ENCODE assay signal across 8 cellular contexts in the genomic region with DNA sequence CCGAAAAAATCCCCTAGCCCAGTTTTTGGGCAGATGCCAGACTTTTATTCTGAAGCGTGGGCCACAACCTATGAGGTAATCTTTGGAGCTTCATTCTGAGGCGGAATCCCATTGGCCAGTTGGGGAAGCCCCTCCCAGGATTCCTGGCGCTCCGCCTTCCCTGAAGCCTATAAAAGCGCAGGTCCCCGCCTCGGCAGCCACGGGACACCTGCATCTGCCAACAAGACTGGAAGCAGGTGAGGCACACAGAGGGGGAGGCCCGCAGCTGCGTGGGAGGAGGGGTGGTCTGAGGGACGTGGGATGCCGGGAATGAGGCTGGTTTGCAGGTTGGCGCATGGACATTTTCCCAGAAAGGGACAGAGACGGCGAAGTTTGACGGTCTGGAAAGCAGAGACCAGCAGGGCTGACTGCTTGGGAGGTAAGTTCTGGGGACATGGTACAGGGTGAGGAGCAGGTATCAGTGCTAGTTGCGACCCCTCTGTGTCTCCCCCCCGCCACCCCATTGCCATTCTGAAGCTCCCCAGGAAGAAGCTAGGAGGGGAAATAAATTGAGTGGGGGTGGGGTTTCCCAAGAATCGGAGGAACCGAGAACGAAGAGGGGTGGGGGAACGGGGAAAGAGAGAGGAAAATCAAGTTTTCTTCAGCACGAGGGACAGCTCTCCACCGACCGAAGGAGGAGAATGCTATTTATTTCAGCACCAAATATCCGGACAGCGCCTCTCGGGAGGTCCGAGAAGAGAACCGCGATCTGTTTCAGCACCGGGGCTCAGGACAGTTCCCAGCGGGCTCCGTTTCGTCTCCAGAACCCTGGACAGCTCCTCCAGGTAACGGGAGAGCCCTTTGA. TPM values are rescaled to one million over a fixed set of nuclear protein-coding genes. Genes with fewer than 3 reads are reported as not detected.
DNase-seq lines count a peak whose midpoint lies in the region; ATAC-seq and TF ChIP-seq lines count a peak whose summit lies in the region.

No MANE protein-coding gene starts in this region.

- no peaks in the 10 kb centered on the region for H3K79me2 ChIP-seq in mammary epithelial cell (ENCODE audit: insufficient read depth, low read length)

- H3K27me3 ChIP-seq in WERI-Rb-1 (ENCODE audit: insufficient read depth, low read depth, severe bottlenecking) (no peaks in the 10 kb centered on the region), mammary epithelial cell (ENCODE audit: insufficient read depth, low read length) (no peaks in the 10 kb centered on the region)

- no peaks in the 10 kb centered on the region for H4K20me1 ChIP-seq in mammary epithelial cell (ENCODE audit: insufficient read depth, low read length)

- H2AFZ ChIP-seq in mammary epithelial cell (ENCODE audit: low read depth, low read length): no peak overlapping the region

- H3K4me2 ChIP-seq in mammary epithelial cell (ENCODE audit: insufficient read depth, low read depth, low read length): no peak overlapping the region

- BruUV-seq in mammary epithelial cell (replicated peaks; lab: Mats Ljungman, UMichigan): no TSS peak

- no peaks in the 10 kb centered on the region for H3K4me1 ChIP-seq in mammary epithelial cell (ENCODE audit: insufficient read depth, low read length)

- H3K27ac ChIP-seq in WERI-Rb-1 (peak overlapping the region; percentile 57), mammary epithelial cell (ENCODE audit: insufficient read depth, low read depth, low read length) (no peak overlapping the region)

- dilution Hi-C loops in mammary epithelial cell (cut with HindIII; ENCODE audit: low sequenced_read_pairs): loop anchor here (5.0 kb wide), 2 partner anchors 122 to 167 kb away; no protein-coding TSS in a partner anchor

- WGBS in mammary epithelial cell (ENCODE audit: low coverage, missing lambda C conversion rate): 14% methylated on average over 26 of the region's 37 CpGs

- H3K9me3 ChIP-seq in WERI-Rb-1 (ENCODE audit: severe bottlenecking): no peaks in the 10 kb centered on the region
- no peaks in the 10 kb centered on the region for H3K9me3 ChIP-seq in mammary epithelial cell (replicated peaks; ENCODE audit: insufficient read depth, low read length)

- H3K9ac ChIP-seq in mammary epithelial cell (ENCODE audit: insufficient read depth, low read length): no peak overlapping the region

- ATAC-seq in GM19035 (IDR thresholded peaks at IDR 0.05; ENCODE audit: unreplicated experiment): no peak
- no peak for ATAC-seq in HG03139 (IDR thresholded peaks at IDR 0.05; ENCODE audit: unreplicated experiment)

- peak overlapping the region; percentile 76 for H3K4me3 ChIP-seq in WERI-Rb-1 (ENCODE audit: low read depth, low read length)
- no peak overlapping the region for H3K4me3 ChIP-seq in mammary epithelial cell (replicated peaks in 1 of 3; ENCODE audit: insufficient read depth in 1 of 3, low read depth in 2 of 3, low read length in 3 of 3)

- TF ChIP-seq CTCF in GM13976 (IDR thresholded peaks at IDR 0.05; ENCODE audit: borderline replicate concordance, control extremely low read depth, extremely low read depth, insufficient read depth, missing control alignments): no peak
- TF ChIP-seq CTCF in WERI-Rb-1 (IDR thresholded peaks at IDR 0.05; ENCODE audit: low read depth, low read length): no peak
- no peak for TF ChIP-seq CTCF in mammary epithelial cell (conservative IDR thresholded peaks at IDR 0.05 in 1 of 2, IDR thresholded peaks at IDR 0.05 in 1 of 2; ENCODE audit: extremely low read depth in 1 of 2, insufficient read depth in 1 of 2, low read depth in 1 of 2, low read length in 2 of 2)

- DNase-seq in GM13976 (ENCODE audit: low spot score) (peak; percentile 87), NCI-H2081 (lab: John Stamatoyannopoulos, UW) (peak; percentile 94), WERI-Rb-1 (peak; percentile 96), mammary epithelial cell (peak; percentile 66), inferior parietal cortex (ENCODE audit: extremely low spot score) (peak; percentile 76)
- DNase-seq in stimulated activated CD4-positive, alpha-beta T cell treated with anti-CD3 and anti-CD28 coated beads, Interleukin-12 subunit alpha, Interleukin-12 subunit beta, amount 100 ng/mL, for 4 hours: peak; percentile 66

- in situ Hi-C loops in GM13976 (cut with MboI; ENCODE audit: low sequenced_read_pairs, unreplicated experiment) (no loop called here), mammary epithelial cell (cut with MboI; ENCODE audit: low sequenced_read_pairs in 2 of 2) (no loop called here)

- intact Hi-C loops in mammary epithelial cell (cut with micrococcal nuclease): no loop called here

- CTCF ChIA-PET in mammary epithelial cell (lab: Charles Lee; ENCODE audit: low non-redundant PET): no interaction called here

- H3K36me3 ChIP-seq in WERI-Rb-1: peaks cover 25% of the 10 kb centered on the region
- no peaks in the 10 kb centered on the region for H3K36me3 ChIP-seq in mammary epithelial cell (ENCODE audit: insufficient read depth, low read length)

RNA-seq across cellular contexts. Expression of a gene that starts 22.4 kb away (rescaled TPM):
- total RNA-seq in mammary epithelial cell: 10 to 100 TPM; 12.8 to 17.5 TPM
- polyA plus RNA-seq in mammary epithelial cell: 6.0 TPM
- 5.7 TPM for polyA minus RNA-seq in mammary epithelial cell

RNA-seq across cellular contexts. Expression of a gene that starts 45.5 kb away (rescaled TPM):
- 100 to 1,000 TPM; 156 to 242 TPM for total RNA-seq in mammary epithelial cell
- 31.5 TPM for polyA plus RNA-seq in mammary epithelial cell
- 95.5 TPM for polyA minus RNA-seq in mammary epithelial cell
